ENCODE assay signal across 23 cellular contexts in genomic region chr22:33464698-33465097, GRCh38.
DNase-seq lines count a peak whose midpoint lies in the region; ATAC-seq, FAIRE-seq and TF ChIP-seq lines count a peak whose summit lies in the region.
"Had no signal": no experiment of that assay in that cellular context is flagged by ENCODE, and none has a peak within 500 bp of the region (broad histone marks: within the 10 kb centered on the region; RNA-seq: fewer than 3 reads in every experiment).

No MANE protein-coding gene starts in this region.

- no peak overlapping the region for H2AK5ac ChIP-seq in IMR-90 (ENCODE audit: low read depth, low read length)

- dilution Hi-C loops in IMR-90 (cut with HindIII; ENCODE audit: low sequenced_read_pairs, unreplicated experiment), result no loop called here

- H2BK120ac ChIP-seq in IMR-90 (ENCODE audit: low read depth, low read length), result no peak overlapping the region

- H3K23ac ChIP-seq in IMR-90 (ENCODE audit: low read depth, low read length), result no peak overlapping the region

- no peak overlapping the region for H3K18ac ChIP-seq in IMR-90 (ENCODE audit: low read depth, low read length)

- no peak overlapping the region for H3K56ac ChIP-seq in IMR-90 (ENCODE audit: extremely low read depth, insufficient read depth, low read length)

- no peak for DNase-seq in GM12891 (ENCODE audit: insufficient read length, low spot score)
- no peak for DNase-seq in IMR-90
- peak; percentile 6 for DNase-seq in islet precursor cell
- no peak for DNase-seq in kidney tubule cell (ENCODE audit: low spot score)
- DNase-seq in UCSD-AML1 (lab: John Stamatoyannopoulos, UW; ENCODE audit: unreplicated experiment), result no peak
- no peak for DNase-seq in germinal center (ENCODE audit: low spot score)
- DNase-seq: CD4-positive, CD25-positive, alpha-beta regulatory T cell; CD8-positive, alpha-beta T cell; DMS 273 treated with DMSO at 0.1 percent for 48 hours; DMS79; EL; GDM1; GM23248; H7; HCEC 1CT had no signal

- no peaks in the 10 kb centered on the region; the same call in 1 of the 2 replicates for H3K9me1 ChIP-seq in IMR-90 (ENCODE audit: insufficient read depth, low read length)

- CTCF ChIA-PET in IMR-90 (lab: Yijun Ruan, JAX), result no interaction called here

- in situ Hi-C loops in IMR-90 (cut with MboI; ENCODE audit: low sequenced_read_pairs), result no loop called here

- no CpG with 5 or more reads among the region's 2 CpGs for WGBS in IMR-90 (ENCODE audit: extremely low coverage in 2 of 2, insufficient read length in 1 of 2), 2 experiments

- H3K9ac ChIP-seq in IMR-90 (ENCODE audit: low read depth, low read length), result no peak overlapping the region
- H3K9ac ChIP-seq: BLaER1, GM23248 had no signal

- no peaks in the 10 kb centered on the region for H4K20me1 ChIP-seq in IMR-90 (ENCODE audit: insufficient read depth, low read length)
- H4K20me1 ChIP-seq: BLaER1 had no signal

- no peak overlapping the region for H2BK20ac ChIP-seq in IMR-90 (ENCODE audit: low read depth, low read length)

- H3K36me3 ChIP-seq in IMR-90 (ENCODE audit: control insufficient read depth, insufficient read depth, low read length), result no peaks in the 10 kb centered on the region; the same call in 1 of the 2 replicates
- H3K36me3 ChIP-seq: BLaER1 had no signal

- no peak overlapping the region for H3K27ac ChIP-seq in IMR-90 (ENCODE audit: insufficient read depth, low read length)
- H3K27ac ChIP-seq: 22Rv1, BLaER1, C4-2B, GM23248 had no signal

- no peak overlapping the region for H3K4me3 ChIP-seq in IMR-90 (ENCODE audit: insufficient read depth, low read depth, low read length)
- H3K4me3 ChIP-seq: BLaER1, GM12878, GM23248 had no signal

- intact Hi-C loops in IMR-90 (cut with micrococcal nuclease), result loop anchor here (5.0 kb wide), 2 partner anchors 162 to 1407 kb away; no protein-coding TSS in a partner anchor

- H4K91ac ChIP-seq in IMR-90 (ENCODE audit: insufficient read depth, low read depth, low read length), result no peak overlapping the region

- H3K14ac ChIP-seq in IMR-90 (replicated peaks; ENCODE audit: low read depth, low read length), result no peak overlapping the region

- no peaks in the 10 kb centered on the region for H3K4me1 ChIP-seq in IMR-90 (ENCODE audit: control insufficient read depth, insufficient read depth, low read length)
- H3K4me1 ChIP-seq: BLaER1 had no signal

- no peak for TF ChIP-seq CTCF in IMR-90 (conservative IDR thresholded peaks at IDR 0.05; ENCODE audit: low read depth, low read length)

- no peak overlapping the region for H2BK15ac ChIP-seq in IMR-90 (ENCODE audit: low read depth, low read length)

- no peak overlapping the region for H4K8ac ChIP-seq in IMR-90 (ENCODE audit: low read depth in 2 of 2, low read length in 2 of 2)

- peak; percentile 83 for FAIRE-seq in GM12891 (lab: Jason Lieb, UNC)
- FAIRE-seq: A204.1, D721Med, GM12878, GM19239, H1 had no signal

- no peak overlapping the region for H3K4ac ChIP-seq in IMR-90 (ENCODE audit: low read depth, low read length)

- no peak for ATAC-seq in IMR-90 (ENCODE audit: low read depth)
- ATAC-seq: CD8-positive, alpha-beta T cell; GM12878 had no signal

- peak overlapping the region; percentile 64 for H2BK5ac ChIP-seq in IMR-90 (ENCODE audit: low read depth, low read length, poor library complexity, severe bottlenecking)

- TF ChIP-seq RAD21 in IMR-90 (IDR thresholded peaks at IDR 0.05; ENCODE audit: low read length), result no peak

- peaks cover 0 to 3% of the 10 kb centered on the region in 2 experiments; a peak in 1 of 4 replicates for H3K79me1 ChIP-seq in IMR-90 (ENCODE audit: low read depth in 1 of 2, low read length in 2 of 2)

- TF ChIP-seq POLR2A in GM12891 (IDR thresholded peaks at IDR 0.05; ENCODE audit: low read depth, low read length) (no peak), IMR-90 (IDR thresholded peaks at IDR 0.05; ENCODE audit: low read depth, low read length) (no peak)

- no peak overlapping the region for H3K4me2 ChIP-seq in IMR-90 (ENCODE audit: low read depth, low read length)
- H3K4me2 ChIP-seq: BLaER1 had no signal

- no peak overlapping the region for H4K5ac ChIP-seq in IMR-90 (ENCODE audit: low read depth, low read length)

- no peak overlapping the region for H2AK9ac ChIP-seq in IMR-90 (replicated peaks; ENCODE audit: low read depth, low read length, poor library complexity)

- peaks cover 3% of the 10 kb centered on the region; the same call in 1 of the 2 replicates for H3K9me3 ChIP-seq in IMR-90 (ENCODE audit: control insufficient read depth, insufficient read depth, low read length)

- POLR2A ChIA-PET in IMR-90 (lab: Charles Lee; ENCODE audit: unreplicated experiment), result no interaction called here

- no peak overlapping the region for H2AFZ ChIP-seq in IMR-90 (replicated peaks; ENCODE audit: low read length, poor library complexity)
- H2AFZ ChIP-seq: GM23248 had no signal

- H3K27me3 ChIP-seq in IMR-90 (ENCODE audit: control insufficient read depth, insufficient read depth, low read length), result no peaks in the 10 kb centered on the region
- H3K27me3 ChIP-seq: BLaER1 had no signal

- BruUV-seq in IMR-90 (replicated peaks; lab: Mats Ljungman, UMichigan), result no TSS peak

TF ChIP-seq in GM12891, 5 proteins besides CTCF, POLR2A, EP300 and RAD21:
- TF ChIP-seq POU2F2 (IDR thresholded peaks at IDR 0.05; ENCODE audit: low read depth, low read length), result no peak
- TF ChIP-seq SPI1 (IDR thresholded peaks at IDR 0.05; ENCODE audit: low read depth, low read length), result no peak
- no peak for TF ChIP-seq TAF1 (IDR thresholded peaks at IDR 0.05; ENCODE audit: low read depth, low read length)
- TF ChIP-seq POLR2AphosphoS5 (IDR thresholded peaks at IDR 0.05; ENCODE audit: low read depth, low read length), result no peak
- no peak for TF ChIP-seq PAX5 (IDR thresholded peaks at IDR 0.05; ENCODE audit: insufficient read depth, low read length, severe bottlenecking)

TF ChIP-seq in IMR-90, 13 proteins besides CTCF, POLR2A, EP300 and RAD21:
- TF ChIP-seq CHD1 (IDR thresholded peaks at IDR 0.05; ENCODE audit: low read depth, low read length) (no peak), RCOR1 (IDR thresholded peaks at IDR 0.05; ENCODE audit: insufficient replicate concordance, low read length) (no peak), USF2 (IDR thresholded peaks at IDR 0.05; ENCODE audit: low read depth, low read length) (no peak), FOS (IDR thresholded peaks at IDR 0.05; ENCODE audit: low read depth, low read length) (no peak), BHLHE40 (IDR thresholded peaks at IDR 0.05; ENCODE audit: low read depth, low read length) (no peak), MXI1 (IDR thresholded peaks at IDR 0.05; ENCODE audit: borderline replicate concordance, low read depth, low read length) (no peak), NFE2L2 (IDR thresholded peaks at IDR 0.05; ENCODE audit: low read depth, low read length) (no peak), RFX5 (IDR thresholded peaks at IDR 0.05; ENCODE audit: low read depth, low read length) (no peak), MAFK (IDR thresholded peaks at IDR 0.05; ENCODE audit: low read depth, low read length) (no peak), ELK1 (IDR thresholded peaks at IDR 0.05; ENCODE audit: borderline replicate concordance, low read depth, low read length) (no peak)
TF ChIP-seq in IMR-90: peak in this region for 0.
